In genomic region chr4:7736436-7737267, GRCh38 we compare ENCODE assay signal across 23 cellular contexts.
DNase-seq lines count a peak whose midpoint lies in the region; ATAC-seq, FAIRE-seq and TF ChIP-seq lines count a peak whose summit lies in the region.
"Had no signal": no experiment of that assay in that cellular context is flagged by ENCODE, and none has a peak within 500 bp of the region (broad histone marks: within the 10 kb centered on the region; RNA-seq: fewer than 3 reads in every experiment).

No MANE protein-coding gene starts in this region.

- TF ChIP-seq POLR2A in endothelial cell of umbilical vein (IDR thresholded peaks at IDR 0.05; ENCODE audit: low read depth, low read length) = no peak
- TF ChIP-seq POLR2A in spleen (IDR thresholded peaks at IDR 0.05) = no peak

- no TSS peak for BruUV-seq in endothelial cell of umbilical vein (replicated peaks; lab: Mats Ljungman, UMichigan)

- CTCF ChIA-PET in endothelial cell of umbilical vein (lab: Charles Lee) = interaction anchor here (1.0 to 1.6 kb wide), 2 partner anchors 17 to 66 kb away, joined by 3 read pairs; no protein-coding TSS in a partner anchor

- DNase-seq in cardiac muscle cell (ENCODE audit: low read depth in 1 of 2, low spot score in 1 of 2) (peak; percentile 30 to 40), left cardiac atrium (no peak), RCC 7860 (ENCODE audit: low spot score) (peak; percentile 26), endothelial cell of umbilical vein (ENCODE audit: low read depth, low spot score) (no peak), spleen (peak; percentile 68), ureter (ENCODE audit: low spot score) (no peak), UCSD-AML1 (lab: John Stamatoyannopoulos, UW; ENCODE audit: unreplicated experiment) (no peak), caudate nucleus (lab: John Stamatoyannopoulos, UW) (no peak)
- DNase-seq: 8988T; activated CD4-positive, alpha-beta T cell treated with anti-CD3 and anti-CD28 coated beads for 4 hours; C1 segment of cervical spinal cord; GDM1; MV-4-11; NCI-H1694 treated with DMSO at 0.1 percent for 48 hours; Peyer's patch; stimulated activated CD4-positive, alpha-beta T cell treated with anti-CD3 and anti-CD28 coated beads, Interleukin-15, amount 100 ng/mL, for 24 hours; upper lobe of right lung had no signal

- H3K27ac ChIP-seq in cardiac muscle cell = no peak overlapping the region
- H3K27ac ChIP-seq in endothelial cell of umbilical vein (ENCODE audit: insufficient read depth, low read depth, low read length) = no peak overlapping the region
- no peak overlapping the region for H3K27ac ChIP-seq in spleen
- H3K27ac ChIP-seq in caudate nucleus (ENCODE audit: low read depth, low read length) = no peak overlapping the region
- H3K27ac ChIP-seq: coronary artery, heart left ventricle, KMS-11, Peyer's patch, upper lobe of right lung had no signal

- POLR2A ChIA-PET in endothelial cell of umbilical vein (lab: Charles Lee) = no interaction called here

- intact Hi-C loops in left cardiac atrium (cut with DNase I) = no loop called here
- intact Hi-C loops in endothelial cell of umbilical vein (cut with micrococcal nuclease) = no loop called here
- intact Hi-C loops in spleen (cut with DNase I; ENCODE audit: low total_unique reads) = no loop called here

- no peak overlapping the region for H2AFZ ChIP-seq in endothelial cell of umbilical vein (ENCODE audit: low read depth, low read length)

- no peaks in the 10 kb centered on the region for H4K20me1 ChIP-seq in endothelial cell of umbilical vein (replicated peaks; ENCODE audit: control insufficient read depth, extremely low read depth, insufficient read depth, low read length)

- no peaks in the 10 kb centered on the region for H3K9me1 ChIP-seq in endothelial cell of umbilical vein (replicated peaks; ENCODE audit: control insufficient read depth, extremely low read depth, insufficient read depth, low read length)

- H3K9me3 ChIP-seq in cardiac muscle cell (ENCODE audit: low read depth) = no peaks in the 10 kb centered on the region
- no peaks in the 10 kb centered on the region for H3K9me3 ChIP-seq in endothelial cell of umbilical vein (replicated peaks; ENCODE audit: control insufficient read depth, insufficient read depth, low read length)
- peaks cover 0 to 8% (median 0%) of the 10 kb centered on the region in 8 donors for H3K9me3 ChIP-seq in spleen
- H3K9me3 ChIP-seq: heart left ventricle, Peyer's patch, upper lobe of right lung had no signal

- H3K4me2 ChIP-seq in endothelial cell of umbilical vein (ENCODE audit: insufficient read depth, low read length) = no peak overlapping the region
- H3K4me2 ChIP-seq: KMS-11 had no signal

- H3K36me3 ChIP-seq in cardiac muscle cell (no peaks in the 10 kb centered on the region), endothelial cell of umbilical vein (ENCODE audit: control insufficient read depth in 2 of 2, extremely low read depth in 1 of 2, insufficient read depth in 2 of 2, low read length in 2 of 2) (no peaks in the 10 kb centered on the region), spleen (no peaks in the 10 kb centered on the region)
- H3K36me3 ChIP-seq: heart left ventricle, Peyer's patch, upper lobe of right lung had no signal

- FAIRE-seq in RCC 7860 (lab: Jason Lieb, UNC) (no peak), endothelial cell of umbilical vein (lab: Jason Lieb, UNC) (no peak)
- FAIRE-seq: D721Med had no signal

- no peak for ATAC-seq in left cardiac atrium
- ATAC-seq: heart left ventricle, right cardiac atrium, upper lobe of right lung had no signal

- no peaks in the 10 kb centered on the region for H3K79me2 ChIP-seq in endothelial cell of umbilical vein (ENCODE audit: control insufficient read depth, insufficient read depth, low read length)

- dilution Hi-C loops in endothelial cell of umbilical vein (cut with MboI; ENCODE audit: extremely low pct_ligation_motif_present, low sequenced_read_pairs) = no loop called here

- TF ChIP-seq CTCF in cardiac muscle cell (IDR thresholded peaks at IDR 0.05; ENCODE audit: low read depth, low read length) (no peak), endothelial cell of umbilical vein (IDR thresholded peaks at IDR 0.05; ENCODE audit: extremely low read depth in 1 of 2, insufficient read depth in 1 of 2, low read depth in 1 of 2, low read length in 2 of 2) (no peak), spleen (IDR thresholded peaks at IDR 0.05 in 8 of 11, conservative IDR thresholded peaks at IDR 0.05 in 3 of 11) (no peak)

- H3K9ac ChIP-seq in endothelial cell of umbilical vein (replicated peaks; ENCODE audit: extremely low read depth, insufficient read depth, low read length) = no peak overlapping the region
- H3K9ac ChIP-seq: KMS-11 had no signal

- H3K4me3 ChIP-seq in cardiac muscle cell = no peak overlapping the region
- H3K4me3 ChIP-seq in endothelial cell of umbilical vein (replicated peaks in 1 of 3; ENCODE audit: insufficient read depth in 1 of 3, low read depth in 1 of 3, low read length in 3 of 3) = no peak overlapping the region
- H3K4me3 ChIP-seq in spleen = no peak overlapping the region
- H3K4me3 ChIP-seq: coronary artery, heart left ventricle, lung, Peyer's patch, upper lobe of right lung had no signal

- H3K4me1 ChIP-seq in cardiac muscle cell (ENCODE audit: low read depth) (no peaks in the 10 kb centered on the region), endothelial cell of umbilical vein (ENCODE audit: control insufficient read depth, extremely low read depth, insufficient read depth, low read length) (no peaks in the 10 kb centered on the region), spleen (peaks cover 0 to 6% (median 0%) of the 10 kb centered on the region in 6 donors)
- H3K4me1 ChIP-seq: heart left ventricle, Peyer's patch, upper lobe of right lung had no signal

- H3K27me3 ChIP-seq in cardiac muscle cell = no peaks in the 10 kb centered on the region
- peaks cover 0 to 3% of the 10 kb centered on the region in 2 experiments for H3K27me3 ChIP-seq in endothelial cell of umbilical vein (ENCODE audit: control insufficient read depth in 2 of 2, insufficient read depth in 2 of 2, low read length in 2 of 2)
- peaks cover 0 to 57% (median 0%) of the 10 kb centered on the region in 7 donors for H3K27me3 ChIP-seq in spleen (replicated peaks in 1 of 7)
- H3K27me3 ChIP-seq: heart left ventricle, Peyer's patch, upper lobe of right lung had no signal

- 74 to 79% (median 76%) methylated on average over 16 to 31 of the region's 31 CpGs for WGBS in spleen, 5 donors

TF ChIP-seq in endothelial cell of umbilical vein, 7 proteins besides CTCF, POLR2A, EP300 and RAD21:
- TF ChIP-seq FOS (IDR thresholded peaks at IDR 0.05; ENCODE audit: borderline replicate concordance, insufficient read depth, low read length) (peak; percentile 17), POLR2AphosphoS5 (IDR thresholded peaks at IDR 0.05; ENCODE audit: insufficient read depth, low read depth, low read length) (no peak)

Comparison
In these comparisons a context has a peak if more than half of its experiments do, and no peak if none do; other contexts are left out.
1. DNase-seq: peak in cardiac muscle cell (2 of 2), RCC 7860 (single experiment) and spleen (single experiment); none in left cardiac atrium (single experiment), endothelial cell of umbilical vein (single experiment), ureter (single experiment), UCSD-AML1 (single experiment) and caudate nucleus (0 of 61).